Comparison of ENCODE assay signal across 8 cellular contexts in genomic region chr3:11059090-11059798, GRCh38.
DNase-seq lines count a peak whose midpoint lies in the region; ATAC-seq, FAIRE-seq and TF ChIP-seq lines count a peak whose summit lies in the region.

No MANE protein-coding gene starts in this region.

- DNase-seq in DMS153 treated with DMSO at 0.1 percent for 48 hours (lab: John Stamatoyannopoulos, UW; ENCODE audit: unreplicated experiment) (peak; percentile 0), HS-5 (ENCODE audit: low read depth) (peak; percentile 39), RCC 7860 (ENCODE audit: low spot score) (peak; percentile 54), body of pancreas (peak; percentile 27 to 59 (median 46)), inferior parietal cortex (ENCODE audit: extremely low spot score) (peak; percentile 87)
- DNase-seq in stimulated activated CD4-positive, alpha-beta T cell treated with anti-CD3 and anti-CD28 coated beads, Interleukin-1b, Interleukin-23, amount 100 ng/mL, for 48 hours: peak; percentile 49
- DNase-seq in CD8-positive, alpha-beta T cell: no peak

- intact Hi-C loops in body of pancreas (cut with DNase I): loop anchor here (5.0 kb wide), 1 partner anchor 112 kb away; no protein-coding TSS in a partner anchor
- intact Hi-C loops in CD8-positive, alpha-beta T cell (cut with DNase I, micrococcal nuclease): no loop called here

- H3K27ac ChIP-seq in body of pancreas: no peak overlapping the region
- H3K27ac ChIP-seq in CD8-positive, alpha-beta T cell (ENCODE audit: low read depth, low read length): no peak overlapping the region

- CTCF ChIA-PET in CD8-positive, alpha-beta T cell (lab: Charles Lee): interaction anchor here (1.7 kb wide), 1 partner anchor 276 kb away, joined by 6 read pairs; no protein-coding TSS in a partner anchor

- ATAC-seq in body of pancreas: peak; percentile 40
- ATAC-seq in GM19463 (IDR thresholded peaks at IDR 0.05; ENCODE audit: unreplicated experiment): no peak
- no peak for ATAC-seq in CD8-positive, alpha-beta T cell

- H3K27ac Mint-ChIP-seq in CD8-positive, alpha-beta T cell: no peak overlapping the region

- TF ChIP-seq CTCF in body of pancreas (IDR thresholded peaks at IDR 0.05): peak; percentile 17 to 67 (median 61)
- TF ChIP-seq CTCF in CD8-positive, alpha-beta T cell (IDR thresholded peaks at IDR 0.05): no peak

- H3K4me3 Mint-ChIP-seq in CD8-positive, alpha-beta T cell: no peak overlapping the region

- H3K4me1 Mint-ChIP-seq in CD8-positive, alpha-beta T cell (ENCODE audit: low read depth): peaks cover 4% of the 10 kb centered on the region

- POLR2A ChIA-PET in CD8-positive, alpha-beta T cell (lab: Charles Lee): no interaction called here

- no peak for TF ChIP-seq POLR2A in body of pancreas (IDR thresholded peaks at IDR 0.05)

- H3K27me3 ChIP-seq in body of pancreas: no peaks in the 10 kb centered on the region
- no peaks in the 10 kb centered on the region for H3K27me3 ChIP-seq in CD8-positive, alpha-beta T cell (ENCODE audit: insufficient read depth, low read length)

- no peak overlapping the region for H3K4me3 ChIP-seq in body of pancreas
- no peak overlapping the region for H3K4me3 ChIP-seq in CD8-positive, alpha-beta T cell (ENCODE audit: low read depth, low read length)

- no peaks in the 10 kb centered on the region for H3K36me3 Mint-ChIP-seq in CD8-positive, alpha-beta T cell

- no peaks in the 10 kb centered on the region for H3K9me3 ChIP-seq in body of pancreas
- H3K9me3 ChIP-seq in CD8-positive, alpha-beta T cell (ENCODE audit: low read length): no peaks in the 10 kb centered on the region

- no peak for FAIRE-seq in RCC 7860 (lab: Jason Lieb, UNC)

- no peaks in the 10 kb centered on the region for H3K36me3 ChIP-seq in body of pancreas (replicated peaks in 1 of 2; ENCODE audit: insufficient read depth in 1 of 2, low read depth in 2 of 2)
- no peaks in the 10 kb centered on the region for H3K36me3 ChIP-seq in CD8-positive, alpha-beta T cell (ENCODE audit: insufficient read depth, low read length)

- peaks cover 7% of the 10 kb centered on the region for H3K4me1 ChIP-seq in body of pancreas
- no peaks in the 10 kb centered on the region for H3K4me1 ChIP-seq in CD8-positive, alpha-beta T cell (ENCODE audit: insufficient read depth, low read length)

- H3K9me3 Mint-ChIP-seq in CD8-positive, alpha-beta T cell: no peaks in the 10 kb centered on the region

- 20 to 26% methylated on average over 11 to 14 of the region's 14 CpGs for WGBS in body of pancreas, 2 donors

- H3K27me3 Mint-ChIP-seq in CD8-positive, alpha-beta T cell (ENCODE audit: low read depth): peaks cover 27% of the 10 kb centered on the region

Comparison
In these comparisons a context has a peak if more than half of its experiments do, and no peak if none do; other contexts are left out.
1. DNase-seq: peak in DMS153 treated with DMSO at 0.1 percent for 48 hours (single experiment), HS-5 (single experiment), RCC 7860 (single experiment), body of pancreas (4 of 4), inferior parietal cortex (single experiment) and stimulated activated CD4-positive, alpha-beta T cell treated with anti-CD3 and anti-CD28 coated beads, Interleukin-1b, Interleukin-23, amount 100 ng/mL, for 48 hours (single experiment); none in CD8-positive, alpha-beta T cell (0 of 7).